Comparison of ENCODE assay signal across 9 cellular contexts in the genomic region with DNA sequence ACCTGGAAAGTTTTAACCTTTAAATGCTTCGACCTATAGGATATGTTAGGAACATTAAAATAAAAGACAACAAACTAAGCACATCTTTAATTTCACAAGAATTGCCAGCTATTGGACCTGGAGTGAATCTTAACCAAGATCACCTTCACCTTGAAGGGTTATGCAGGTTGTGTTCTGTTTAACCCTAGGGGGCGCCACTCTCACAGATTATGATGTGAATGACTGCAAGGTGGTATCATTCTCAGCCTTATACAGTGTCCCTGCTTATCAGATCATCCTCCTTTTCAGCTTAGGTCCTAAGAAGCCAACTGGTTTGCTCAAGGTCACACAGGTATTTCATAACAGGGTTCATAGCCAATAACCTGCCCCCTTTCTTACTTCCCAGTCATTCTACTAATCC. TPM values are rescaled to one million over a fixed set of nuclear protein-coding genes. Genes with fewer than 3 reads are reported as not detected.
DNase-seq lines count a peak whose midpoint lies in the region; ATAC-seq, FAIRE-seq and TF ChIP-seq lines count a peak whose summit lies in the region.
"Had no signal": no experiment of that assay in that cellular context is flagged by ENCODE, and none has a peak within 500 bp of the region (broad histone marks: within the 10 kb centered on the region; RNA-seq: fewer than 3 reads in every experiment).

No MANE protein-coding gene starts in this region.

- in situ Hi-C loops in KBM-7 (cut with MboI; ENCODE audit: low pct_unique_long_range_greater_than_20kb, low sequenced_read_pairs) = no loop called here

- no peak overlapping the region for H3K9ac ChIP-seq in astrocyte (ENCODE audit: low read length)

- H3K27me3 ChIP-seq in right atrium auricular region (no peaks in the 10 kb centered on the region), astrocyte (ENCODE audit: insufficient read depth, low read length) (no peaks in the 10 kb centered on the region), thoracic aorta (replicated peaks; ENCODE audit: insufficient read depth) (no peaks in the 10 kb centered on the region)

- no peaks in the 10 kb centered on the region for H3K27me3 Mint-ChIP-seq in astrocyte (ENCODE audit: low read depth, unreplicated experiment)

- H3K36me3 Mint-ChIP-seq in astrocyte (ENCODE audit: low read depth, unreplicated experiment) = no peaks in the 10 kb centered on the region

- no peak overlapping the region for H2AFZ ChIP-seq in astrocyte (ENCODE audit: low read depth, low read length)

- no peak overlapping the region for H3K27ac Mint-ChIP-seq in astrocyte (ENCODE audit: unreplicated experiment)

- peak; percentile 39 for FAIRE-seq in astrocyte (lab: Jason Lieb, UNC)
- FAIRE-seq: G401.6 had no signal

- TF ChIP-seq CTCF in right atrium auricular region (IDR thresholded peaks at IDR 0.05) (no peak), astrocyte (IDR thresholded peaks at IDR 0.05; ENCODE audit: insufficient read depth, low read depth, low read length) (no peak), thoracic aorta (IDR thresholded peaks at IDR 0.05) (no peak)

- intact Hi-C loops in Right ventricle myocardium inferior (cut with DNase I) = no loop called here

- H4K20me1 ChIP-seq in astrocyte (ENCODE audit: insufficient read depth, low read length) = no peaks in the 10 kb centered on the region

- ATAC-seq in Right ventricle myocardium inferior = no peak
- ATAC-seq in thoracic aorta (ENCODE audit: insufficient number of reproducible peaks, low FRiP score, low read depth) = no peak
- ATAC-seq in GM19467 (IDR thresholded peaks at IDR 0.05; ENCODE audit: unreplicated experiment) = no peak

- no peak for DNase-seq in right atrium auricular region (ENCODE audit: low spot score)
- DNase-seq in Right ventricle myocardium inferior (ENCODE audit: missing footprints) = no peak
- DNase-seq in KBM-7 = peak; percentile 29
- DNase-seq in astrocyte (ENCODE audit: low read depth) = no peak
- DNase-seq in thoracic aorta (ENCODE audit: low spot score) = no peak
- no peak for DNase-seq in globus pallidus (ENCODE audit: low spot score)
- no peak for DNase-seq in SIG-M5 (lab: John Stamatoyannopoulos, UW)

- H3K4me3 Mint-ChIP-seq in astrocyte (ENCODE audit: unreplicated experiment) = no peak overlapping the region

- H3K9me3 ChIP-seq in right atrium auricular region (no peaks in the 10 kb centered on the region), astrocyte (ENCODE audit: insufficient read depth, low read depth, low read length) (no peaks in the 10 kb centered on the region), thoracic aorta (no peaks in the 10 kb centered on the region)

- no peaks in the 10 kb centered on the region for H3K9me3 Mint-ChIP-seq in astrocyte (ENCODE audit: unreplicated experiment)

- H3K27ac ChIP-seq in right atrium auricular region = peak overlapping the region; percentile 19 to 22
- H3K27ac ChIP-seq in astrocyte (ENCODE audit: low read depth, low read length) = no peak overlapping the region
- peak overlapping the region; percentile 12 to 43 for H3K27ac ChIP-seq in thoracic aorta

- H3K36me3 ChIP-seq in right atrium auricular region = peaks cover 3% of the 10 kb centered on the region
- H3K36me3 ChIP-seq in astrocyte (ENCODE audit: insufficient read depth, low read length) = no peaks in the 10 kb centered on the region
- H3K36me3 ChIP-seq in thoracic aorta = no peaks in the 10 kb centered on the region

- H3K4me1 Mint-ChIP-seq in astrocyte (ENCODE audit: low read depth, unreplicated experiment) = no peaks in the 10 kb centered on the region

- no peak overlapping the region for H3K4me2 ChIP-seq in astrocyte (ENCODE audit: low read length)

- no peak overlapping the region for H3K4me3 ChIP-seq in right atrium auricular region
- H3K4me3 ChIP-seq in astrocyte (ENCODE audit: insufficient read depth, low read depth, low read length) = no peak overlapping the region
- no peak overlapping the region for H3K4me3 ChIP-seq in thoracic aorta

- peaks cover 0 to 7% of the 10 kb centered on the region in 2 donors for H3K4me1 ChIP-seq in right atrium auricular region
- no peaks in the 10 kb centered on the region for H3K4me1 ChIP-seq in astrocyte (ENCODE audit: insufficient read depth, low read length)
- H3K4me1 ChIP-seq in thoracic aorta (ENCODE audit: control insufficient read depth in 1 of 2, low read depth in 2 of 2) = no peaks in the 10 kb centered on the region

- no peaks in the 10 kb centered on the region for H3K79me2 ChIP-seq in astrocyte (ENCODE audit: insufficient read depth, low read length)

RNA-seq across cellular contexts. Expression of a gene that starts 23.5 kb away (rescaled TPM):
- total RNA-seq in right atrium auricular region = 10 to 100 TPM in 1 of 2 donors, 1 to 10 TPM in 1; 9.9 to 12.2 TPM
- total RNA-seq in Right ventricle myocardium inferior = 3.2 TPM
- 7.5 and 8.7 TPM in 2 replicates for total RNA-seq in astrocyte
- 10 to 100 TPM in 1 of 2 donors, 1 to 10 TPM in 1; 9.3 to 23.0 TPM for total RNA-seq in thoracic aorta
